Comparison of ENCODE assay signal across 13 cellular contexts in genomic region chr20:49866051-49866450, GRCh38. TPM values are rescaled to one million over a fixed set of nuclear protein-coding genes. Genes with fewer than 3 reads are reported as not detected.
DNase-seq lines count a peak whose midpoint lies in the region; ATAC-seq and TF ChIP-seq lines count a peak whose summit lies in the region.
"Had no signal": no experiment of that assay in that cellular context is flagged by ENCODE, and none has a peak within 500 bp of the region (broad histone marks: within the 10 kb centered on the region; RNA-seq: fewer than 3 reads in every experiment).

No MANE protein-coding gene starts in this region.

- H3K9me2 ChIP-seq in SK-N-SH: no peaks in the 10 kb centered on the region

- TF ChIP-seq RAD21 in SK-N-SH (IDR thresholded peaks at IDR 0.05; ENCODE audit: low read length): no peak

- no peak overlapping the region for H4K8ac ChIP-seq in neuronal stem cell (ENCODE audit: low read depth, low read length)

- H3K27ac ChIP-seq in SK-N-SH (ENCODE audit: low read depth in 2 of 2, low read length in 1 of 2) (peak overlapping the region; percentile 13 to 31; a peak in 2 of 4 replicates), neuronal stem cell (replicated peaks; ENCODE audit: low read length) (no peak overlapping the region)
- H3K27ac ChIP-seq: cardiac muscle cell had no signal

- H3K36me3 ChIP-seq in SK-N-SH (replicated peaks in 1 of 2; ENCODE audit: control insufficient read depth in 1 of 2, insufficient read depth in 2 of 2, low read length in 1 of 2) (peaks cover 7 to 18% of the 10 kb centered on the region in 2 experiments), neuronal stem cell (replicated peaks in 1 of 2; ENCODE audit: control insufficient read depth in 2 of 2, insufficient read depth in 2 of 2, low read length in 2 of 2) (peaks cover 6 to 35% of the 10 kb centered on the region in 2 donors)
- H3K36me3 ChIP-seq: cardiac muscle cell had no signal

- H4K91ac ChIP-seq in neuronal stem cell (ENCODE audit: low read depth, low read length, poor library complexity): no peak overlapping the region

- H3K79me1 ChIP-seq in neuronal stem cell (ENCODE audit: low read depth, low read length): no peaks in the 10 kb centered on the region

- H3F3A ChIP-seq in SK-N-SH (replicated peaks; ENCODE audit: insufficient read depth): no peaks in the 10 kb centered on the region

- TF ChIP-seq CTCF in SK-N-SH (IDR thresholded peaks at IDR 0.05) (no peak), fibroblast of mammary gland (conservative IDR thresholded peaks at IDR 0.05; ENCODE audit: control insufficient read depth, insufficient read depth, low read depth, low read length) (no peak)

- peak; percentile 13 for DNase-seq in ELR (ENCODE audit: low read depth)
- no peak for DNase-seq in SK-N-SH
- peak; percentile 89 for DNase-seq in fibroblast of mammary gland (ENCODE audit: low read depth)
- DNase-seq in stimulated activated effector memory CD8-positive, alpha-beta T cell treated with anti-CD3 and anti-CD28 coated beads, Interleukin-12 subunit alpha, Interleukin-12 subunit beta, amount 100 ng/mL, for 72 hours (ENCODE audit: low spot score in 2 of 2): no peak
- DNase-seq in effector CD8-positive, alpha-beta T cell (lab: John Stamatoyannopoulos, UW): no peak
- DNase-seq in neuronal stem cell (ENCODE audit: low spot score): no peak
- DNase-seq in NCI-H2227 treated with DMSO at 0.1 percent for 48 hours (lab: John Stamatoyannopoulos, UW): no peak
- DNase-seq: activated CD4-positive, alpha-beta T cell treated with anti-CD3 and anti-CD28 coated beads, Interleukin-2, amount 50 U/mL, for 4 hours; CD4-positive, alpha-beta memory T cell; posterior cingulate gyrus; SHP77 treated with DMSO at 0.1 percent for 48 hours had no signal

- CTCF ChIA-PET in SK-N-SH (lab: Yijun Ruan, JAX): no interaction called here

- peaks cover 7% of the 10 kb centered on the region for H3K4me1 Mint-ChIP-seq in stimulated activated effector memory CD8-positive, alpha-beta T cell treated with anti-CD3 and anti-CD28 coated beads, Interleukin-12 subunit alpha, Interleukin-12 subunit beta, amount 100 ng/mL, for 72 hours
- H3K4me1 Mint-ChIP-seq: CD4-positive, alpha-beta memory T cell had no signal

- H2AFZ ChIP-seq in SK-N-SH (ENCODE audit: low read depth) (no peak overlapping the region), neuronal stem cell (ENCODE audit: low read length) (no peak overlapping the region)

- H3K9me3 Mint-ChIP-seq in stimulated activated effector memory CD8-positive, alpha-beta T cell treated with anti-CD3 and anti-CD28 coated beads, Interleukin-12 subunit alpha, Interleukin-12 subunit beta, amount 100 ng/mL, for 72 hours: no peaks in the 10 kb centered on the region
- H3K9me3 Mint-ChIP-seq: CD4-positive, alpha-beta memory T cell; IgD-negative memory B cell had no signal

- ATAC-seq in stimulated activated effector memory CD8-positive, alpha-beta T cell treated with anti-CD3 and anti-CD28 coated beads, Interleukin-12 subunit alpha, Interleukin-12 subunit beta, amount 100 ng/mL, for 72 hours: peak; percentile 49

- H3K4me2 ChIP-seq in SK-N-SH: no peak overlapping the region
- H3K4me2 ChIP-seq in neuronal stem cell (ENCODE audit: insufficient read depth, low read length, poor library complexity, severe bottlenecking): no peak overlapping the region

- H3K14ac ChIP-seq in neuronal stem cell (ENCODE audit: low read length): no peak overlapping the region

- H3K9ac ChIP-seq in SK-N-SH: no peak overlapping the region
- no peak overlapping the region for H3K9ac ChIP-seq in neuronal stem cell (ENCODE audit: low read depth, low read length, poor library complexity)

- H3K4me1 ChIP-seq in SK-N-SH (ENCODE audit: control insufficient read depth in 1 of 2, insufficient read depth in 2 of 2, low read depth in 1 of 2, low read length in 1 of 2): 0 out of 4 replicates have a peak, but pooled peaks cover 0 to 8% of the 10 kb centered on the region in 2 experiments
- H3K4me1 ChIP-seq in neuronal stem cell (ENCODE audit: control insufficient read depth in 2 of 2, insufficient read depth in 1 of 2, low read depth in 1 of 2, low read length in 2 of 2): peaks cover 2 to 10% of the 10 kb centered on the region in 2 donors

- H3K79me2 ChIP-seq in SK-N-SH (ENCODE audit: insufficient read depth): no peaks in the 10 kb centered on the region

- no peak overlapping the region for H3K4ac ChIP-seq in neuronal stem cell (ENCODE audit: low read length)

- H3K27me3 ChIP-seq in SK-N-SH (ENCODE audit: insufficient read depth) (no peaks in the 10 kb centered on the region), neuronal stem cell (ENCODE audit: control insufficient read depth in 3 of 3, insufficient read depth in 3 of 3, low read depth in 1 of 3, low read length in 3 of 3) (no peaks in the 10 kb centered on the region)
- H3K27me3 ChIP-seq: cardiac muscle cell had no signal

- H3K23ac ChIP-seq in neuronal stem cell (ENCODE audit: low read depth, low read length, poor library complexity): no peak overlapping the region

- H2AK5ac ChIP-seq in neuronal stem cell (ENCODE audit: low read depth, low read length): no peak overlapping the region

- TF ChIP-seq EP300 in SK-N-SH (IDR thresholded peaks at IDR 0.05; ENCODE audit: borderline replicate concordance in 1 of 2, low read depth in 1 of 2, low read length in 1 of 2): no peak

- H2BK120ac ChIP-seq in neuronal stem cell (ENCODE audit: low read depth, low read length): no peak overlapping the region

- H3K36me3 Mint-ChIP-seq in stimulated activated effector memory CD8-positive, alpha-beta T cell treated with anti-CD3 and anti-CD28 coated beads, Interleukin-12 subunit alpha, Interleukin-12 subunit beta, amount 100 ng/mL, for 72 hours: peaks cover 83% of the 10 kb centered on the region

- no peak overlapping the region for H3K18ac ChIP-seq in neuronal stem cell (ENCODE audit: low read length)

- H3K4me3 Mint-ChIP-seq in stimulated activated effector memory CD8-positive, alpha-beta T cell treated with anti-CD3 and anti-CD28 coated beads, Interleukin-12 subunit alpha, Interleukin-12 subunit beta, amount 100 ng/mL, for 72 hours: no peak overlapping the region
- H3K4me3 Mint-ChIP-seq: CD4-positive, alpha-beta memory T cell had no signal

- no peak overlapping the region for H3K4me3 ChIP-seq in SK-N-SH (ENCODE audit: low read depth in 2 of 2, low read length in 1 of 2)
- H3K4me3 ChIP-seq in fibroblast of mammary gland (ENCODE audit: control insufficient read depth, low read depth, low read length): no peak overlapping the region
- H3K4me3 ChIP-seq in neuronal stem cell (ENCODE audit: low read length in 2 of 2): no peak overlapping the region
- H3K4me3 ChIP-seq: cardiac muscle cell had no signal

- no peak overlapping the region for H2BK5ac ChIP-seq in neuronal stem cell (ENCODE audit: low read length)

- no peak overlapping the region for H2BK12ac ChIP-seq in neuronal stem cell (ENCODE audit: low read length)

- H3K9me3 ChIP-seq in SK-N-SH (no peaks in the 10 kb centered on the region), neuronal stem cell (replicated peaks in 1 of 2; ENCODE audit: control insufficient read depth in 2 of 2, insufficient read depth in 1 of 2, low read depth in 1 of 2, low read length in 2 of 2) (no peaks in the 10 kb centered on the region)

- H2BK15ac ChIP-seq in neuronal stem cell (ENCODE audit: low read length): no peak overlapping the region

- H3K27ac Mint-ChIP-seq in stimulated activated effector memory CD8-positive, alpha-beta T cell treated with anti-CD3 and anti-CD28 coated beads, Interleukin-12 subunit alpha, Interleukin-12 subunit beta, amount 100 ng/mL, for 72 hours: no peak overlapping the region

- WGBS in SK-N-SH (ENCODE audit: low lambda C conversion rate): 83% methylated on average over 8 of the region's 8 CpGs
- WGBS in neuronal stem cell (ENCODE audit: extremely low coverage in 2 of 2, insufficient read length in 2 of 2, insufficient replicate concordance in 1 of 2), 2 donors: no CpG with 5 or more reads among the region's 8 CpGs

- no peaks in the 10 kb centered on the region for H4K20me1 ChIP-seq in SK-N-SH (ENCODE audit: insufficient read depth)

- POLR2A ChIA-PET in SK-N-SH (lab: Yijun Ruan, JAX): no interaction called here

TF ChIP-seq in SK-N-SH, 30 proteins besides CTCF, POLR2A, EP300 and RAD21:
- no peak for TF ChIP-seq YY1 (IDR thresholded peaks at IDR 0.05; ENCODE audit: low read depth)
- TF ChIP-seq PBX3 (IDR thresholded peaks at IDR 0.05): no peak
- no peak; the same call in 1 of the 2 replicates for TF ChIP-seq TCF12 (IDR thresholded peaks at IDR 0.05)
- no peak for TF ChIP-seq USF1 (IDR thresholded peaks at IDR 0.05; ENCODE audit: borderline replicate concordance, low read depth)
- TF ChIP-seq CHD2 (IDR thresholded peaks at IDR 0.05; ENCODE audit: low read length, partially characterized antibody): no peak
- no peak for TF ChIP-seq RCOR1 (IDR thresholded peaks at IDR 0.05; ENCODE audit: low read length)
- no peak for TF ChIP-seq MEF2A (IDR thresholded peaks at IDR 0.05; ENCODE audit: borderline replicate concordance, low read depth)

RNA-seq across cellular contexts. Expression of gene SPATA2, which starts 49.3 kb away (rescaled TPM):
- 5.8 and 7.2 TPM in 2 replicates for polyA plus RNA-seq in SK-N-SH (2012; rRNA removed)
- polyA plus RNA-seq in SK-N-SH (2012; cell fraction: cytosol; rRNA removed): 4.6 and 5.7 TPM in 2 replicates
- 7.8 and 8.4 TPM in 2 replicates for polyA plus RNA-seq in SK-N-SH (2012; cell fraction: nucleus; rRNA removed)
- 9.3 TPM for polyA plus RNA-seq in neuronal stem cell (2013, experiment 1 of 2)
- 9.3 TPM for polyA plus RNA-seq in neuronal stem cell (2013, experiment 2 of 2)

RNA-seq across cellular contexts. Expression of gene SLC9A8, which starts 53.4 kb away (rescaled TPM):
- polyA plus RNA-seq in SK-N-SH (2012; rRNA removed): 2.8 and 3.4 TPM in 2 replicates
- 1.4 and 2.1 TPM in 2 replicates for polyA plus RNA-seq in SK-N-SH (2012; cell fraction: cytosol; rRNA removed)
- 14.7 and 15.7 TPM in 2 replicates for polyA plus RNA-seq in SK-N-SH (2012; cell fraction: nucleus; rRNA removed)
- polyA plus RNA-seq in neuronal stem cell (2013, experiment 1 of 2): 2.9 TPM
- polyA plus RNA-seq in neuronal stem cell (2013, experiment 2 of 2): 2.7 TPM

Comparison
In these comparisons a context has a peak if more than half of its experiments do, and no peak if none do; other contexts are left out.
1. DNase-seq: peak in ELR (single experiment) and fibroblast of mammary gland (single experiment); none in SK-N-SH (single experiment), stimulated activated effector memory CD8-positive, alpha-beta T cell treated with anti-CD3 and anti-CD28 coated beads, Interleukin-12 subunit alpha, Interleukin-12 subunit beta, amount 100 ng/mL, for 72 hours (0 of 2), effector CD8-positive, alpha-beta T cell (single experiment), neuronal stem cell (single experiment) and NCI-H2227 treated with DMSO at 0.1 percent for 48 hours (single experiment).